Comparison of ENCODE assay signal across 7 cellular contexts in the genomic region with DNA sequence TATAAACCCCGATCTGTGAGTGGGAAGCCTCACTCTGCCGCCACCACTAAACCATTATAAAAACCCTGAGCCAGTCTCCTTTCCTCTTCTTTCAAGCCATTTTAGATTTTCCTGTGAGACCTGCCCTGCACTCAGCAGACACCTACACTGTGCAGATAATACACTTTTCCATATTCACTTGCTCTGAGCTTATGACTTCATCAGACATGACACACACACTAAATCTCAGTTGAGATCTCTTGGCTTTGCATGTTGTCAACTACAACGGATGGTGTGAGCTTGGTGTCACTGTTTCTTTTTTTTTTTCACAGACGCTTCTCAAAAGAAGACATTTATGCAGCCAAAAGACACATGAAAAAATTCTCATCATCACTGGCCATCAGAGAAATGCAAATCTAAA.
DNase-seq lines count a peak whose midpoint lies in the region; ATAC-seq and TF ChIP-seq lines count a peak whose summit lies in the region.
"Not testable (repeated sequence)": the region's sequence is repeated elsewhere in the genome, so short reads cannot be mapped to it uniquely, and the experiment has no call there.

No MANE protein-coding gene starts in this region.

- H3K4me3 Mint-ChIP-seq in activated CD4-positive, alpha-beta T cell treated with anti-CD3 and anti-CD28 coated beads, Interleukin-2, amount 10 ng/mL, durations not matched to agents 24 days and 14 days; activated T-cell treated with anti-CD3 and anti-CD28 coated beads, Interleukin-2, amount 50 U/mL, for 72 hours; natural killer cell: not testable (repeated sequence)

- intact Hi-C loops in activated CD4-positive, alpha-beta T cell treated with anti-CD3 and anti-CD28 coated beads, Interleukin-2, amount 10 ng/mL, durations not matched to agents 24 days and 14 days (cut with micrococcal nuclease); mucosa of descending colon (cut with DNase I, micrococcal nuclease); natural killer cell (cut with micrococcal nuclease): not testable (repeated sequence)

- H3K27ac ChIP-seq in KOPT-K1 (ENCODE audit: low read depth, low read length, poor library complexity, severe bottlenecking): peak overlapping the region; percentile 21
- H3K27ac ChIP-seq in OCI-LY1 (ENCODE audit: low read depth, low read length, poor library complexity, severe bottlenecking): peak overlapping the region; percentile 58

- not testable (repeated sequence) for H3K9ac ChIP-seq in OCI-LY1 (ENCODE audit: low read length)

- H3K4me3 ChIP-seq in OCI-LY1 (ENCODE audit: low read depth, low read length, poor library complexity, severe bottlenecking); mucosa of descending colon: not testable (repeated sequence)

- DNase-seq in activated CD4-positive, alpha-beta T cell treated with anti-CD3 and anti-CD28 coated beads, Interleukin-2, amount 10 ng/mL, durations not matched to agents 24 days and 14 days: peak; percentile 47
- not testable (repeated sequence) for DNase-seq in activated T-cell treated with anti-CD3 and anti-CD28 coated beads, Interleukin-2, amount 50 U/mL, for 72 hours; activated naive CD4-positive, alpha-beta T cell treated with anti-CD3 and anti-CD28 coated beads, Interleukin-2, amount 50 U/mL, for 72 hours (ENCODE audit: low spot score in 2 of 2); mucosa of descending colon; natural killer cell

- peaks cover 27% of the 10 kb centered on the region for H3K27me3 Mint-ChIP-seq in activated CD4-positive, alpha-beta T cell treated with anti-CD3 and anti-CD28 coated beads, Interleukin-2, amount 10 ng/mL, durations not matched to agents 24 days and 14 days
- H3K27me3 Mint-ChIP-seq in activated T-cell treated with anti-CD3 and anti-CD28 coated beads, Interleukin-2, amount 50 U/mL, for 72 hours (ENCODE audit: low read depth): peaks cover 48% of the 10 kb centered on the region
- not testable (repeated sequence) for H3K27me3 Mint-ChIP-seq in natural killer cell (ENCODE audit: low read depth in 2 of 2)

- H3K9me3 ChIP-seq in KOPT-K1 (ENCODE audit: insufficient read depth, low read length, poor library complexity, severe bottlenecking); OCI-LY1 (ENCODE audit: low read length); mucosa of descending colon: not testable (repeated sequence)

- H3K36me3 ChIP-seq in KOPT-K1 (ENCODE audit: insufficient read depth, low read length); OCI-LY1 (ENCODE audit: insufficient read depth, low read length); mucosa of descending colon (ENCODE audit: low read depth): not testable (repeated sequence)

- H3K9me3 Mint-ChIP-seq in activated CD4-positive, alpha-beta T cell treated with anti-CD3 and anti-CD28 coated beads, Interleukin-2, amount 10 ng/mL, durations not matched to agents 24 days and 14 days; activated T-cell treated with anti-CD3 and anti-CD28 coated beads, Interleukin-2, amount 50 U/mL, for 72 hours; activated naive CD4-positive, alpha-beta T cell treated with anti-CD3 and anti-CD28 coated beads, Interleukin-2, amount 50 U/mL, for 72 hours; natural killer cell: not testable (repeated sequence)

- TF ChIP-seq CTCF in OCI-LY1 (IDR thresholded peaks at IDR 0.05; ENCODE audit: low read length); mucosa of descending colon (IDR thresholded peaks at IDR 0.05); natural killer cell (IDR thresholded peaks at IDR 0.05): not testable (repeated sequence)

- H4K20me1 ChIP-seq in OCI-LY1 (ENCODE audit: insufficient read depth, low read length): not testable (repeated sequence)

- peak; percentile 58 to 61 for ATAC-seq in activated T-cell treated with anti-CD3 and anti-CD28 coated beads, Interleukin-2, amount 50 U/mL, for 72 hours (replicated peaks in 1 of 2)
- peak; percentile 29 to 45 for ATAC-seq in activated naive CD4-positive, alpha-beta T cell treated with anti-CD3 and anti-CD28 coated beads, Interleukin-2, amount 50 U/mL, for 72 hours
- peak; percentile 5 for ATAC-seq in mucosa of descending colon
- ATAC-seq in natural killer cell: peak in 2 of 3 donors; percentile 40 to 47

- H3K79me2 ChIP-seq in OCI-LY1 (ENCODE audit: insufficient read depth, low read length): not testable (repeated sequence)

- H3K4me1 ChIP-seq in OCI-LY1 (ENCODE audit: insufficient read depth, low read length, severe bottlenecking): peaks cover 20% of the 10 kb centered on the region
- not testable (repeated sequence) for H3K4me1 ChIP-seq in mucosa of descending colon (ENCODE audit: low read depth)

- H2AFZ ChIP-seq in OCI-LY1 (ENCODE audit: low read length): not testable (repeated sequence)

- H3K4me2 ChIP-seq in OCI-LY1 (ENCODE audit: low read length): not testable (repeated sequence)

- H3K27ac Mint-ChIP-seq in activated CD4-positive, alpha-beta T cell treated with anti-CD3 and anti-CD28 coated beads, Interleukin-2, amount 10 ng/mL, durations not matched to agents 24 days and 14 days; activated T-cell treated with anti-CD3 and anti-CD28 coated beads, Interleukin-2, amount 50 U/mL, for 72 hours; activated naive CD4-positive, alpha-beta T cell treated with anti-CD3 and anti-CD28 coated beads, Interleukin-2, amount 50 U/mL, for 72 hours; natural killer cell: not testable (repeated sequence)

- H3K27me3 ChIP-seq in OCI-LY1 (ENCODE audit: insufficient read depth, low read length): not testable (repeated sequence)

- not testable (repeated sequence) for H3K4me1 Mint-ChIP-seq in activated CD4-positive, alpha-beta T cell treated with anti-CD3 and anti-CD28 coated beads, Interleukin-2, amount 10 ng/mL, durations not matched to agents 24 days and 14 days; activated T-cell treated with anti-CD3 and anti-CD28 coated beads, Interleukin-2, amount 50 U/mL, for 72 hours (ENCODE audit: low read depth); natural killer cell

- H3F3A ChIP-seq in OCI-LY1 (ENCODE audit: insufficient read depth, low read length): not testable (repeated sequence)

- not testable (repeated sequence) for H3K9me2 ChIP-seq in OCI-LY1 (ENCODE audit: low read depth, low read length)

- not testable (repeated sequence) for H3K36me3 Mint-ChIP-seq in activated CD4-positive, alpha-beta T cell treated with anti-CD3 and anti-CD28 coated beads, Interleukin-2, amount 10 ng/mL, durations not matched to agents 24 days and 14 days (ENCODE audit: low read depth); activated T-cell treated with anti-CD3 and anti-CD28 coated beads, Interleukin-2, amount 50 U/mL, for 72 hours (ENCODE audit: insufficient read depth in 2 of 2); activated naive CD4-positive, alpha-beta T cell treated with anti-CD3 and anti-CD28 coated beads, Interleukin-2, amount 50 U/mL, for 72 hours; natural killer cell

Comparison
In these comparisons a context has a peak if more than half of its experiments do, and no peak if none do; other contexts are left out.
1. ATAC-seq: peak in every context shown above with its lines; median percentile 60 in activated T-cell treated with anti-CD3 and anti-CD28 coated beads, Interleukin-2, amount 50 U/mL, for 72 hours; 44 in natural killer cell; 37 in activated naive CD4-positive, alpha-beta T cell treated with anti-CD3 and anti-CD28 coated beads, Interleukin-2, amount 50 U/mL, for 72 hours; 5 in mucosa of descending colon.